Comparison of ENCODE assay signal across 1 cellular context in the genomic region with DNA sequence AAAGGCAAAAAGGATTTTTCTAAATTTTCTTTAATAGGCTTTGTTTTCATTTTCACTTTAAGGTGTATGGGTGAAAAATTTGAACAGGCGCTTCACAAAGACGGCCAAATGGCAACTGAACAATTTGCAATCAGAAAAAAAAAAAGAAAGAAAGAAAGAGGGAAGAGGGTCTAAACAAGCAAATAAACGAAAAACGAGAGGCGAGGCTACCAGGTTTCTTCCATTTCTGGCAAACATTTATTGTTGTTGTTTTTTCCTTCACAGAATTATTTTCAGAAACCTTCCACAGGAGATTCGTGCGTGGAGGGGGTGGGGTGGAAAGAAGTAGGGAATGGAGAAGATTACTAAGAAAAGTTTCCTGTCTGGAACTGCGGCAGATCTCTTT.
TF ChIP-seq lines count a peak whose summit lies in the region.

No MANE protein-coding gene starts in this region.

TF ChIP-seq in K562, 482 proteins besides CTCF, POLR2A, EP300 and RAD21:
- TF ChIP-seq ASH1L (IDR thresholded peaks at IDR 0.05; ENCODE audit: borderline replicate concordance, low read depth, partially characterized antibody) (peak; percentile 51), NBN (IDR thresholded peaks at IDR 0.05; ENCODE audit: low read depth) (0 out of 2 replicates have a peak, but pooled peaks have one; percentile 55), FOXJ2 (tag; IDR thresholded peaks at IDR 0.05) (0 out of 2 replicates have a peak, but pooled peaks have one; percentile 7), PATZ1 (CRISPR knock-in tag; IDR thresholded peaks at IDR 0.05; ENCODE audit: borderline replicate concordance) (no peak), LARP7 (IDR thresholded peaks at IDR 0.05) (0 out of 2 replicates have a peak, but pooled peaks have one; percentile 24), VEZF1 (CRISPR knock-in tag; IDR thresholded peaks at IDR 0.05) (0 out of 2 replicates have a peak, but pooled peaks have one; percentile 23), ZFP36 (IDR thresholded peaks at IDR 0.05; ENCODE audit: low read depth, low read length, partially characterized antibody) (no peak), MYC (IDR thresholded peaks at IDR 0.05; ENCODE audit: low read depth, low read length) (0 out of 2 replicates have a peak, but pooled peaks have one; percentile 15), MYC (CRISPR knock-in tag; IDR thresholded peaks at IDR 0.05; ENCODE audit: borderline replicate concordance, low read depth) (no peak), MTA1 (IDR thresholded peaks at IDR 0.05; ENCODE audit: borderline replicate concordance) (0 out of 2 replicates have a peak, but pooled peaks have one; percentile 23), SMARCA4 (IDR thresholded peaks at IDR 0.05) (0 out of 2 replicates have a peak, but pooled peaks have one; percentile 15), JUND (IDR thresholded peaks at IDR 0.05; ENCODE audit: borderline replicate concordance, low read depth, low read length) (no peak), JUND (tag; IDR thresholded peaks at IDR 0.05; ENCODE audit: borderline replicate concordance, low read depth, low read length) (no peak), NFRKB (IDR thresholded peaks at IDR 0.05; ENCODE audit: low read depth) (0 out of 2 replicates have a peak, but pooled peaks have one; percentile 16), FOXK2 (conservative IDR thresholded peaks at IDR 0.05 in 1 of 2, IDR thresholded peaks at IDR 0.05 in 1 of 2; ENCODE audit: low read depth in 2 of 2) (0 out of 4 replicates have a peak, but pooled peaks of 1 of the 2 experiments have one; percentile 30), ZBTB40 (IDR thresholded peaks at IDR 0.05) (peak; percentile 42; the same call in 1 of the 2 replicates), ZBTB40 (CRISPR knock-in tag; IDR thresholded peaks at IDR 0.05) (no peak), GATAD2A (IDR thresholded peaks at IDR 0.05) (peak; percentile 76; the same call in 1 of the 2 replicates), STAT5A (IDR thresholded peaks at IDR 0.05; ENCODE audit: borderline replicate concordance, low read length) (no peak), PCBP2 (IDR thresholded peaks at IDR 0.05; ENCODE audit: low read depth, low read length, poor library complexity, severe bottlenecking) (no peak), ZNF24 (IDR thresholded peaks at IDR 0.05) (peak; percentile 5; the same call in 1 of the 2 replicates), PYGO2 (tag; IDR thresholded peaks at IDR 0.05) (no peak), IRF9 (tag; IDR thresholded peaks at IDR 0.05) (no peak)
- TF ChIP-seq, protein P1, sequence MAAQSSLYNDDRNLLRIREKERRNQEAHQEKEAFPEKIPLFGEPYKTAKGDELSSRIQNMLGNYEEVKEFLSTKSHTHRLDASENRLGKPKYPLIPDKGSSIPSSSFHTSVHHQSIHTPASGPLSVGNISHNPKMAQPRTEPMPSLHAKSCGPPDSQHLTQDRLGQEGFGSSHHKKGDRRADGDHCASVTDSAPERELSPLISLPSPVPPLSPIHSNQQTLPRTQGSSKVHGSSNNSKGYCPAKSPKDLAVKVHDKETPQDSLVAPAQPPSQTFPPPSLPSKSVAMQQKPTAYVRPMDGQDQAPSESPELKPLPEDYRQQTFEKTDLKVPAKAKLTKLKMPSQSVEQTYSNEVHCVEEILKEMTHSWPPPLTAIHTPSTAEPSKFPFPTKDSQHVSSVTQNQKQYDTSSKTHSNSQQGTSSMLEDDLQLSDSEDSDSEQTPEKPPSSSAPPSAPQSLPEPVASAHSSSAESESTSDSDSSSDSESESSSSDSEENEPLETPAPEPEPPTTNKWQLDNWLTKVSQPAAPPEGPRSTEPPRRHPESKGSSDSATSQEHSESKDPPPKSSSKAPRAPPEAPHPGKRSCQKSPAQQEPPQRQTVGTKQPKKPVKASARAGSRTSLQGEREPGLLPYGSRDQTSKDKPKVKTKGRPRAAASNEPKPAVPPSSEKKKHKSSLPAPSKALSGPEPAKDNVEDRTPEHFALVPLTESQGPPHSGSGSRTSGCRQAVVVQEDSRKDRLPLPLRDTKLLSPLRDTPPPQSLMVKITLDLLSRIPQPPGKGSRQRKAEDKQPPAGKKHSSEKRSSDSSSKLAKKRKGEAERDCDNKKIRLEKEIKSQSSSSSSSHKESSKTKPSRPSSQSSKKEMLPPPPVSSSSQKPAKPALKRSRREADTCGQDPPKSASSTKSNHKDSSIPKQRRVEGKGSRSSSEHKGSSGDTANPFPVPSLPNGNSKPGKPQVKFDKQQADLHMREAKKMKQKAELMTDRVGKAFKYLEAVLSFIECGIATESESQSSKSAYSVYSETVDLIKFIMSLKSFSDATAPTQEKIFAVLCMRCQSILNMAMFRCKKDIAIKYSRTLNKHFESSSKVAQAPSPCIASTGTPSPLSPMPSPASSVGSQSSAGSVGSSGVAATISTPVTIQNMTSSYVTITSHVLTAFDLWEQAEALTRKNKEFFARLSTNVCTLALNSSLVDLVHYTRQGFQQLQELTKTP (IDR thresholded peaks at IDR 0.05; ENCODE audit: low read depth in 1 of 2, partially characterized antibody in 2 of 2) = peak in 1 of 2 experiments; percentile 18
- TF ChIP-seq, protein P2, sequence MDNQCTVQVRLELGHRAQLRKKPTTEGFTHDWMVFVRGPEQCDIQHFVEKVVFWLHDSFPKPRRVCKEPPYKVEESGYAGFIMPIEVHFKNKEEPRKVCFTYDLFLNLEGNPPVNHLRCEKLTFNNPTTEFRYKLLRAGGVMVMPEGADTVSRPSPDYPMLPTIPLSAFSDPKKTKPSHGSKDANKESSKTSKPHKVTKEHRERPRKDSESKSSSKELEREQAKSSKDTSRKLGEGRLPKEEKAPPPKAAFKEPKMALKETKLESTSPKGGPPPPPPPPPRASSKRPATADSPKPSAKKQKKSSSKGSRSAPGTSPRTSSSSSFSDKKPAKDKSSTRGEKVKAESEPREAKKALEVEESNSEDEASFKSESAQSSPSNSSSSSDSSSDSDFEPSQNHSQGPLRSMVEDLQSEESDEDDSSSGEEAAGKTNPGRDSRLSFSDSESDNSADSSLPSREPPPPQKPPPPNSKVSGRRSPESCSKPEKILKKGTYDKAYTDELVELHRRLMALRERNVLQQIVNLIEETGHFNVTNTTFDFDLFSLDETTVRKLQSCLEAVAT (IDR thresholded peaks at IDR 0.05) = peak in 1 of 2 experiments; percentile 49; a peak in 1 of 4 replicates
TF ChIP-seq in K562: peak in this region for 15.
